Comparison of ENCODE assay signal across 8 cellular contexts in genomic region chr5:68460147-68460760, GRCh38.
A peak's percentile ranks its signal among the peaks of the same experiment; 100 is the strongest.
DNase-seq lines count a peak whose midpoint lies in the region; ATAC-seq and TF ChIP-seq lines count a peak whose summit lies in the region.

No MANE protein-coding gene starts in this region.

- H3K27me3 ChIP-seq in HL-60 (ENCODE audit: insufficient read depth, poor library complexity, severe bottlenecking): no peaks in the 10 kb centered on the region

- H3K36me3 Mint-ChIP-seq in memory B cell (no peaks in the 10 kb centered on the region), type B pancreatic cell (no peaks in the 10 kb centered on the region)

- H3K4me3 ChIP-seq in HL-60 (replicated peaks; ENCODE audit: insufficient read depth, low read length): no peak overlapping the region

- H3K27ac Mint-ChIP-seq in memory B cell (no peak overlapping the region), type B pancreatic cell (no peak overlapping the region)

- intact Hi-C loops in Right ventricle myocardium inferior (cut with DNase I): loop anchor here (2.0 to 5.0 kb wide), 2 partner anchors 169 to 1213 kb away; no protein-coding TSS in a partner anchor
- intact Hi-C loops in cardiac septum (cut with DNase I): loop anchor here (1.0 to 10.0 kb wide), 4 partner anchors 174 to 547 kb away; no protein-coding TSS in a partner anchor

- H3K4me3 Mint-ChIP-seq in memory B cell: no peak overlapping the region
- no peak overlapping the region for H3K4me3 Mint-ChIP-seq in type B pancreatic cell

- H3K4me1 Mint-ChIP-seq in memory B cell (no peaks in the 10 kb centered on the region), type B pancreatic cell (ENCODE audit: unreplicated experiment) (peaks cover 36% of the 10 kb centered on the region)

- H3K27ac ChIP-seq in HL-60 (replicated peaks): no peak overlapping the region

- no peak for DNase-seq in Right ventricle myocardium inferior (ENCODE audit: missing footprints)
- no peak for DNase-seq in cardiac septum (ENCODE audit: low spot score)
- peak in 1 of 2 experiments; percentile 19 for DNase-seq in HL-60 (ENCODE audit: low read depth in 1 of 2, low spot score in 1 of 2)
- DNase-seq in SW480 (ENCODE audit: low spot score): peak; percentile 54
- DNase-seq in dermis blood vessel endothelial cell: peak; percentile 82
- peak; percentile 25 to 44 for DNase-seq in memory B cell (ENCODE audit: low spot score in 2 of 2)
- no peak for DNase-seq in type B pancreatic cell (ENCODE audit: extremely low spot score, unreplicated experiment)

- H3K27me3 Mint-ChIP-seq in memory B cell: no peaks in the 10 kb centered on the region
- H3K27me3 Mint-ChIP-seq in type B pancreatic cell: no peaks in the 10 kb centered on the region

- H3K9me3 Mint-ChIP-seq in memory B cell: no peaks in the 10 kb centered on the region
- no peaks in the 10 kb centered on the region for H3K9me3 Mint-ChIP-seq in type B pancreatic cell

- peak; percentile 61 for ATAC-seq in Right ventricle myocardium inferior
- ATAC-seq in memory B cell (ENCODE audit: low read depth): peak; percentile 58
- ATAC-seq in GM21737 (IDR thresholded peaks at IDR 0.05; ENCODE audit: unreplicated experiment): no peak

- TF ChIP-seq CTCF in HL-60 (IDR thresholded peaks at IDR 0.05; ENCODE audit: insufficient read depth, low read length): peak; percentile 25
- TF ChIP-seq CTCF in type B pancreatic cell (conservative IDR thresholded peaks at IDR 0.05): peak; percentile 80

Comparison
In these comparisons a context has a peak if more than half of its experiments do, and no peak if none do; other contexts are left out.
1. DNase-seq: peak in SW480 (single experiment), dermis blood vessel endothelial cell (single experiment) and memory B cell (2 of 2); none in Right ventricle myocardium inferior (single experiment), cardiac septum (single experiment) and type B pancreatic cell (single experiment).